Comparison of ENCODE assay signal across 1 cellular context in genomic region chr16:31458835-31459721, GRCh38.
TF ChIP-seq lines count a peak whose summit lies in the region.

TSS of gene ARMC5 (plus strand) at chr16:31459501. CDS start at chr16:31459525, 24 bp downstream.

TF ChIP-seq in HCT116, 20 proteins besides CTCF, POLR2A, EP300 and RAD21 (continued from another document):
- TF ChIP-seq TCF7L2 (IDR thresholded peaks at IDR 0.05; ENCODE audit: borderline replicate concordance, extremely low read depth, insufficient read depth, insufficient read length) (peak; percentile 55), EZH2phosphoT487 (IDR thresholded peaks at IDR 0.05; ENCODE audit: borderline replicate concordance) (no peak), SIN3A (IDR thresholded peaks at IDR 0.05; ENCODE audit: low read depth) (peak; percentile 66), MAX (IDR thresholded peaks at IDR 0.05) (peak; percentile 97)
